In genomic region chr6:168181316-168181715, GRCh38 we compare ENCODE assay signal across 11 cellular contexts.
DNase-seq lines count a peak whose midpoint lies in the region; ATAC-seq, FAIRE-seq and TF ChIP-seq lines count a peak whose summit lies in the region.
"Had no signal": no experiment of that assay in that cellular context is flagged by ENCODE, and none has a peak within 500 bp of the region (broad histone marks: within the 10 kb centered on the region; RNA-seq: fewer than 3 reads in every experiment).

No MANE protein-coding gene starts in this region.

- H4K8ac ChIP-seq in H1 (ENCODE audit: extremely low read depth, insufficient read depth, low read length), result no peak overlapping the region

- TF ChIP-seq POLR2A in H1 (IDR thresholded peaks at IDR 0.05; ENCODE audit: control extremely low read depth in 1 of 2, low read depth in 2 of 2, low read length in 2 of 2), result no peak

- H3K27me3 Mint-ChIP-seq in GM23338 (ENCODE audit: insufficient read depth, low read depth, poor library complexity) (peaks cover 6% of the 10 kb centered on the region), T-helper 17 cell (peaks cover 23% of the 10 kb centered on the region)

- H4K20me1 ChIP-seq in BLaER1, result no peaks in the 10 kb centered on the region
- H4K20me1 ChIP-seq in GM23338 (replicated peaks; ENCODE audit: insufficient read depth), result no peaks in the 10 kb centered on the region
- no peaks in the 10 kb centered on the region for H4K20me1 ChIP-seq in H1 (replicated peaks in 1 of 2; ENCODE audit: control insufficient read depth in 1 of 2, insufficient read depth in 2 of 2, low read length in 2 of 2)

- 91% methylated on average over 6 of the region's 6 CpGs; no CpG with 5 or more reads in 1 of the 2 experiments for whole genome bisulfite sequencing in H1 (ENCODE audit: extremely low coverage in 1 of 2, insufficient coverage in 1 of 2, insufficient read length in 1 of 2, insufficient replicate concordance in 2 of 2, low coverage in 1 of 2, low lambda C conversion rate in 2 of 2, missing lambda C conversion rate in 1 of 2), 2 experiments

- H3K27ac ChIP-seq in BLaER1, result peak overlapping the region; percentile 93
- no peak overlapping the region for H3K27ac ChIP-seq in GM23338 (ENCODE audit: low read depth)
- H3K27ac ChIP-seq in H1 (ENCODE audit: low read depth, low read length), result no peak overlapping the region
- H3K27ac ChIP-seq: A549, HL-60 had no signal

- no peaks in the 10 kb centered on the region for H3K9me2 ChIP-seq in GM23338 (ENCODE audit: insufficient read depth)

- peak overlapping the region; percentile 68 for H3K4me3 ChIP-seq in BLaER1
- no peak overlapping the region for H3K4me3 ChIP-seq in GM23338
- H3K4me3 ChIP-seq in H1 (ENCODE audit: extremely low read depth in 1 of 4, insufficient read depth in 2 of 4, low read depth in 3 of 4, low read length in 4 of 4), result no peak overlapping the region
- H3K4me3 ChIP-seq: A549 had no signal

- peaks cover 9% of the 10 kb centered on the region; the same call in 1 of the 2 replicates for H3K36me3 ChIP-seq in BLaER1
- H3K36me3 ChIP-seq in GM23338 (ENCODE audit: insufficient read depth), result no peaks in the 10 kb centered on the region
- no peaks in the 10 kb centered on the region for H3K36me3 ChIP-seq in H1 (ENCODE audit: control insufficient read depth in 2 of 4, insufficient read depth in 4 of 4, low read length in 3 of 4)

- H3K56ac ChIP-seq in H1 (replicated peaks; ENCODE audit: insufficient read length, low read depth, low read length), result no peak overlapping the region

- DNase-seq in GM23338 (ENCODE audit: low spot score), result no peak
- peak in 1 of 2 experiments; percentile 41 for DNase-seq in H1 (ENCODE audit: low read depth in 1 of 2, low spot score in 2 of 2)
- DNase-seq in ureter (ENCODE audit: low spot score), result peak; percentile 15
- DNase-seq in T-helper 17 cell, result no peak
- no peak for DNase-seq in hypothalamus (lab: John Stamatoyannopoulos, UW)
- DNase-seq: CD4-positive, CD25-positive, alpha-beta regulatory T cell; GOT3 had no signal

- TF ChIP-seq CTCF in GM23338 (conservative IDR thresholded peaks at IDR 0.05; ENCODE audit: low read depth in 2 of 2), result no peak
- no peak for TF ChIP-seq CTCF in H1 (IDR thresholded peaks at IDR 0.05; ENCODE audit: control extremely low read depth in 1 of 3, insufficient read depth in 1 of 3, low read depth in 1 of 3, low read length in 3 of 3)

- peak overlapping the region; percentile 70; the same call in 1 of the 2 replicates for H3K27ac Mint-ChIP-seq in GM23338
- H3K27ac Mint-ChIP-seq in T-helper 17 cell, result no peak overlapping the region
- H3K27ac Mint-ChIP-seq: CD4-positive, CD25-positive, alpha-beta regulatory T cell had no signal

- ATAC-seq in GM23338 (no peak), T-helper 17 cell (no peak)
- ATAC-seq: A549, HCT116 had no signal

- H3K4me1 ChIP-seq in BLaER1, result peaks cover 73% of the 10 kb centered on the region
- H3K4me1 ChIP-seq in GM23338 (ENCODE audit: insufficient read depth), result peaks cover 32% of the 10 kb centered on the region
- H3K4me1 ChIP-seq in H1 (replicated peaks in 1 of 4; ENCODE audit: control insufficient read depth in 3 of 4, insufficient read depth in 4 of 4, low read length in 3 of 4), result peaks cover 5 to 25% (median 13%) of the 10 kb centered on the region in 4 experiments
- H3K4me1 ChIP-seq: A549 had no signal

- H3K9me3 Mint-ChIP-seq in GM23338, result peaks cover 11% of the 10 kb centered on the region
- H3K9me3 Mint-ChIP-seq: CD4-positive, CD25-positive, alpha-beta regulatory T cell had no signal

- H3F3A ChIP-seq in GM23338 (replicated peaks; ENCODE audit: low read depth), result no peaks in the 10 kb centered on the region

- no peaks in the 10 kb centered on the region for H3K27me3 ChIP-seq in BLaER1
- H3K27me3 ChIP-seq in GM23338 (ENCODE audit: insufficient read depth), result no peaks in the 10 kb centered on the region
- peaks cover 0 to 2% (median 1%) of the 10 kb centered on the region in 4 experiments; a peak in 2 of 7 replicates for H3K27me3 ChIP-seq in H1 (replicated peaks in 1 of 4; ENCODE audit: control insufficient read depth in 3 of 4, extremely low read depth in 1 of 4, insufficient read depth in 3 of 4, low read length in 3 of 4)

- H3K79me1 ChIP-seq in H1 (ENCODE audit: low read depth, low read length), result no peaks in the 10 kb centered on the region

- CTCF ChIA-PET in H1 (lab: Charles Lee; ENCODE audit: partially characterized antibody), result interaction anchor here (1.0 to 3.4 kb wide), 2 partner anchors 13 to 174 kb away, joined by 3 to 17 read pairs; no protein-coding TSS in a partner anchor

- H3K4ac ChIP-seq in H1 (replicated peaks; ENCODE audit: insufficient read length, low read depth, low read length), result no peak overlapping the region

- no peak overlapping the region for H2BK5ac ChIP-seq in H1 (ENCODE audit: low read depth, low read length)

- TF ChIP-seq EP300 in H1 (IDR thresholded peaks at IDR 0.05; ENCODE audit: borderline replicate concordance in 1 of 2, low read depth in 2 of 2, low read length in 2 of 2), result no peak

- peaks cover 13% of the 10 kb centered on the region for H3K9me3 ChIP-seq in BLaER1
- H3K9me3 ChIP-seq in H1 (ENCODE audit: insufficient read depth in 2 of 2, low read depth in 1 of 2, low read length in 1 of 2), result peaks cover 3 to 4% of the 10 kb centered on the region in 2 experiments; a peak in 2 of 4 replicates
- no peaks in the 10 kb centered on the region for H3K9me3 ChIP-seq in T-helper 17 cell (ENCODE audit: control insufficient read depth, low read length, poor library complexity, severe bottlenecking)
- H3K9me3 ChIP-seq: A549 had no signal

- H2AK5ac ChIP-seq in H1 (ENCODE audit: low read depth, low read length), result no peak overlapping the region

- H3K4me3 Mint-ChIP-seq in GM23338, result no peak overlapping the region
- no peak overlapping the region for H3K4me3 Mint-ChIP-seq in T-helper 17 cell
- H3K4me3 Mint-ChIP-seq: CD4-positive, CD25-positive, alpha-beta regulatory T cell had no signal

- FAIRE-seq in H1 (lab: Jason Lieb, UNC), result no peak
- FAIRE-seq: A549 had no signal

- H3K23ac ChIP-seq in H1 (ENCODE audit: insufficient read length), result no peak overlapping the region

- H2BK15ac ChIP-seq in H1 (ENCODE audit: low read length), result no peak overlapping the region

- H2BK20ac ChIP-seq in H1 (ENCODE audit: low read length), result peak overlapping the region; percentile 80; the same call in 1 of the 2 replicates

- H3K9ac ChIP-seq in BLaER1 (peak overlapping the region; percentile 88), H1 (replicated peaks in 1 of 4; ENCODE audit: extremely low read depth in 1 of 4, low read depth in 3 of 4, low read length in 3 of 4) (no peak overlapping the region)

- 0 out of 2 replicates have a peak overlapping the region, but pooled peaks have one; percentile 27 for H2BK12ac ChIP-seq in H1 (ENCODE audit: low read depth, low read length)

- POLR2A ChIA-PET in H1 (lab: Charles Lee; ENCODE audit: partially characterized antibody), result no interaction called here

- H3K18ac ChIP-seq in H1 (ENCODE audit: extremely low read depth, low read length), result peak overlapping the region; percentile 94

- H3K79me2 ChIP-seq in GM23338 (replicated peaks; ENCODE audit: insufficient read depth), result no peaks in the 10 kb centered on the region
- H3K79me2 ChIP-seq in H1 (ENCODE audit: control insufficient read depth in 1 of 2, insufficient read depth in 2 of 2, low read length in 2 of 2), result no peaks in the 10 kb centered on the region

- H4K5ac ChIP-seq in H1 (ENCODE audit: insufficient read length, low read depth, low read length), result no peak overlapping the region

- H3K36me3 Mint-ChIP-seq in GM23338 (ENCODE audit: low read depth) (no peaks in the 10 kb centered on the region; the same call in 1 of the 3 replicates), T-helper 17 cell (ENCODE audit: low read depth) (no peaks in the 10 kb centered on the region)
- H3K36me3 Mint-ChIP-seq: CD4-positive, CD25-positive, alpha-beta regulatory T cell had no signal

- H3K4me1 Mint-ChIP-seq in GM23338, result peaks cover 42% of the 10 kb centered on the region
- H3K4me1 Mint-ChIP-seq in T-helper 17 cell, result no peaks in the 10 kb centered on the region
- H3K4me1 Mint-ChIP-seq: CD4-positive, CD25-positive, alpha-beta regulatory T cell had no signal

- no peak for TF ChIP-seq RAD21 in H1 (IDR thresholded peaks at IDR 0.05 in 1 of 2, conservative IDR thresholded peaks at IDR 0.05 in 1 of 2; ENCODE audit: low read depth in 2 of 2, low read length in 2 of 2)

- peak overlapping the region; percentile 45 for H4K91ac ChIP-seq in H1 (replicated peaks; ENCODE audit: insufficient read length, low read length)

- no peak overlapping the region for H3K14ac ChIP-seq in H1 (ENCODE audit: insufficient read length)

- peak overlapping the region; percentile 29; the same call in 1 of the 2 replicates for H2AFZ ChIP-seq in GM23338
- H2AFZ ChIP-seq in H1 (ENCODE audit: low read length), result no peak overlapping the region

- peak overlapping the region; percentile 58 for H2BK120ac ChIP-seq in H1 (replicated peaks; ENCODE audit: low read depth, low read length)

- H3K23me2 ChIP-seq in H1 (ENCODE audit: low read depth, low read length), result no peaks in the 10 kb centered on the region

- H3K4me2 ChIP-seq in BLaER1 (peak overlapping the region; percentile 95), GM23338 (no peak overlapping the region), H1 (ENCODE audit: insufficient read depth in 1 of 2, low read depth in 2 of 2, low read length in 2 of 2) (no peak overlapping the region; a peak in 1 of 4 replicates)
- H3K4me2 ChIP-seq: A549 had no signal

TF ChIP-seq in GM23338, 12 proteins besides CTCF, POLR2A, EP300 and RAD21 (continues in another document):
- TF ChIP-seq EZH2 (IDR thresholded peaks at IDR 0.05; ENCODE audit: low read depth, unreplicated experiment) (no peak), POLR2AphosphoS5 (IDR thresholded peaks at IDR 0.05; ENCODE audit: low read depth) (no peak), ZNF331 (CRISPR knock-in tag; IDR thresholded peaks at IDR 0.05; ENCODE audit: low read depth) (no peak)

TF ChIP-seq in H1, 55 proteins besides CTCF, POLR2A, EP300 and RAD21:
- TF ChIP-seq FOSL1 (IDR thresholded peaks at IDR 0.05; ENCODE audit: insufficient read depth, low read depth, low read length) (no peak), RXRA (IDR thresholded peaks at IDR 0.05; ENCODE audit: insufficient read depth, low read depth, low read length) (no peak), E2F6 (IDR thresholded peaks at IDR 0.05) (no peak), JUN (IDR thresholded peaks at IDR 0.05; ENCODE audit: low read depth, low read length) (no peak), SRF (IDR thresholded peaks at IDR 0.05; ENCODE audit: low read depth, low read length) (no peak), NRF1 (IDR thresholded peaks at IDR 0.05; ENCODE audit: low read depth, low read length) (no peak), CHD1 (IDR thresholded peaks at IDR 0.05; ENCODE audit: low read depth, low read length) (no peak)
